8 cellular contexts compared by ENCODE assay signal in genomic region chr14:60165547-60165876, GRCh38. TPM values are rescaled to one million over a fixed set of nuclear protein-coding genes. Genes with fewer than 3 reads are reported as not detected.
A peak's percentile ranks its signal among the peaks of the same experiment; 100 is the strongest.
DNase-seq lines count a peak whose midpoint lies in the region; ATAC-seq, FAIRE-seq and TF ChIP-seq lines count a peak whose summit lies in the region.

No MANE protein-coding gene starts in this region.

- no peak for FAIRE-seq in D721Med (lab: Jason Lieb, UNC)

- no peak for TF ChIP-seq POLR2A in stomach (IDR thresholded peaks at IDR 0.05)

- H3K27me3 ChIP-seq in GM06990 (replicated peaks; ENCODE audit: control insufficient read depth, insufficient read depth, low read length) (no peaks in the 10 kb centered on the region), WERI-Rb-1 (ENCODE audit: insufficient read depth, low read depth, severe bottlenecking) (no peaks in the 10 kb centered on the region), iPS DF 6.9 (ENCODE audit: control insufficient read depth, insufficient read depth, low read length) (no peaks in the 10 kb centered on the region), stomach (no peaks in the 10 kb centered on the region)

- DNase-seq in GM06990 (ENCODE audit: extremely low read depth, insufficient read length) (no peak), HFF-Myc (ENCODE audit: extremely low read depth, low read depth) (no peak), WERI-Rb-1 (no peak), iPS DF 6.9 (ENCODE audit: low read depth, low spot score) (no peak), stomach (no peak), COLO668 (lab: John Stamatoyannopoulos, UW; ENCODE audit: unreplicated experiment) (no peak), D721Med (ENCODE audit: insufficient read length, low spot score) (no peak)

- peaks cover 1% of the 10 kb centered on the region; the same call in 1 of the 2 replicates for H3K4me1 ChIP-seq in iPS DF 6.9 (ENCODE audit: control insufficient read depth, insufficient read depth, low read length)
- peaks cover 7 to 51% (median 27%) of the 10 kb centered on the region in 4 donors for H3K4me1 ChIP-seq in stomach

- ATAC-seq in GM18873 (IDR thresholded peaks at IDR 0.05; ENCODE audit: low FRiP score, unreplicated experiment) = no peak

- H3K27ac ChIP-seq in WERI-Rb-1 = peak overlapping the region; percentile 93
- no peak overlapping the region for H3K27ac ChIP-seq in iPS DF 6.9 (ENCODE audit: low read length)
- peak overlapping the region; percentile 90 to 99 (median 96) for H3K27ac ChIP-seq in stomach

- H3K36me3 ChIP-seq in GM06990 (ENCODE audit: control insufficient read depth, insufficient read depth, low read length) (no peaks in the 10 kb centered on the region), WERI-Rb-1 (peaks cover 7% of the 10 kb centered on the region), iPS DF 6.9 (ENCODE audit: control insufficient read depth, insufficient read depth, low read length) (no peaks in the 10 kb centered on the region), stomach (peaks cover 0 to 4% (median 1%) of the 10 kb centered on the region in 4 donors)

- no peak for TF ChIP-seq EP300 in stomach (IDR thresholded peaks at IDR 0.05)

- intact Hi-C loops in stomach (cut with DNase I; ENCODE audit: low total_unique reads) = loop anchor here (10.0 kb wide), 1 partner anchor 71 kb away; the partner anchor contains the start of gene PCNX4

- TF ChIP-seq CTCF in GM06990 (IDR thresholded peaks at IDR 0.05; ENCODE audit: insufficient read depth, low read length, poor library complexity, severe bottlenecking) (peak; percentile 41), HFF-Myc (IDR thresholded peaks at IDR 0.05; ENCODE audit: low read depth, low read length, missing control alignments) (no peak), WERI-Rb-1 (IDR thresholded peaks at IDR 0.05; ENCODE audit: low read depth, low read length) (no peak), stomach (IDR thresholded peaks at IDR 0.05) (peak in 1 of 7 experiments; percentile 4), D721Med (IDR thresholded peaks at IDR 0.05; ENCODE audit: insufficient read depth, missing control alignments) (no peak)

- WGBS in iPS DF 6.9 (ENCODE audit: insufficient coverage, insufficient read length) = no CpG with 5 or more reads among the region's 4 CpGs
- 5 to 11% (median 6%) methylated on average over 4 of the region's 4 CpGs for WGBS in stomach, 5 donors

- H3K4me3 ChIP-seq in GM06990 (replicated peaks; ENCODE audit: low read depth, low read length) = peak overlapping the region; percentile 79
- peak overlapping the region; percentile 76 for H3K4me3 ChIP-seq in HFF-Myc (replicated peaks; ENCODE audit: low read depth, low read length)
- peak overlapping the region; percentile 81 for H3K4me3 ChIP-seq in WERI-Rb-1 (ENCODE audit: low read depth, low read length)
- peak overlapping the region; percentile 44; the same call in 1 of the 2 replicates for H3K4me3 ChIP-seq in iPS DF 6.9 (ENCODE audit: low read length)
- H3K4me3 ChIP-seq in stomach = peak overlapping the region; percentile 76 to 84 (median 79)

- peaks cover 6% of the 10 kb centered on the region for H3K9me3 ChIP-seq in WERI-Rb-1 (ENCODE audit: severe bottlenecking)
- no peaks in the 10 kb centered on the region for H3K9me3 ChIP-seq in iPS DF 6.9 (ENCODE audit: control insufficient read depth, insufficient read depth, low read length)
- H3K9me3 ChIP-seq in stomach = no peaks in the 10 kb centered on the region

RNA-seq across cellular contexts. Expression of gene DHRS7, which starts 0.3 kb away (rescaled TPM):
- 100 to 1,000 TPM in 4 of 5 donors, 10 to 100 TPM in 1; 60.7 to 322 (median 158) TPM for total RNA-seq in stomach
- 10 to 100 TPM; 26.6 to 45.9 (median 38.9) TPM for polyA plus RNA-seq in stomach
